ENCODE assay signal across 1 cellular context in genomic region chr6:169847141-169847674, GRCh38.
TF ChIP-seq lines count a peak whose summit lies in the region.

No MANE protein-coding gene starts in this region.

TF ChIP-seq in GM23338, 12 proteins besides CTCF, POLR2A, EP300 and RAD21 (continued from another document):
- TF ChIP-seq, protein P1, sequence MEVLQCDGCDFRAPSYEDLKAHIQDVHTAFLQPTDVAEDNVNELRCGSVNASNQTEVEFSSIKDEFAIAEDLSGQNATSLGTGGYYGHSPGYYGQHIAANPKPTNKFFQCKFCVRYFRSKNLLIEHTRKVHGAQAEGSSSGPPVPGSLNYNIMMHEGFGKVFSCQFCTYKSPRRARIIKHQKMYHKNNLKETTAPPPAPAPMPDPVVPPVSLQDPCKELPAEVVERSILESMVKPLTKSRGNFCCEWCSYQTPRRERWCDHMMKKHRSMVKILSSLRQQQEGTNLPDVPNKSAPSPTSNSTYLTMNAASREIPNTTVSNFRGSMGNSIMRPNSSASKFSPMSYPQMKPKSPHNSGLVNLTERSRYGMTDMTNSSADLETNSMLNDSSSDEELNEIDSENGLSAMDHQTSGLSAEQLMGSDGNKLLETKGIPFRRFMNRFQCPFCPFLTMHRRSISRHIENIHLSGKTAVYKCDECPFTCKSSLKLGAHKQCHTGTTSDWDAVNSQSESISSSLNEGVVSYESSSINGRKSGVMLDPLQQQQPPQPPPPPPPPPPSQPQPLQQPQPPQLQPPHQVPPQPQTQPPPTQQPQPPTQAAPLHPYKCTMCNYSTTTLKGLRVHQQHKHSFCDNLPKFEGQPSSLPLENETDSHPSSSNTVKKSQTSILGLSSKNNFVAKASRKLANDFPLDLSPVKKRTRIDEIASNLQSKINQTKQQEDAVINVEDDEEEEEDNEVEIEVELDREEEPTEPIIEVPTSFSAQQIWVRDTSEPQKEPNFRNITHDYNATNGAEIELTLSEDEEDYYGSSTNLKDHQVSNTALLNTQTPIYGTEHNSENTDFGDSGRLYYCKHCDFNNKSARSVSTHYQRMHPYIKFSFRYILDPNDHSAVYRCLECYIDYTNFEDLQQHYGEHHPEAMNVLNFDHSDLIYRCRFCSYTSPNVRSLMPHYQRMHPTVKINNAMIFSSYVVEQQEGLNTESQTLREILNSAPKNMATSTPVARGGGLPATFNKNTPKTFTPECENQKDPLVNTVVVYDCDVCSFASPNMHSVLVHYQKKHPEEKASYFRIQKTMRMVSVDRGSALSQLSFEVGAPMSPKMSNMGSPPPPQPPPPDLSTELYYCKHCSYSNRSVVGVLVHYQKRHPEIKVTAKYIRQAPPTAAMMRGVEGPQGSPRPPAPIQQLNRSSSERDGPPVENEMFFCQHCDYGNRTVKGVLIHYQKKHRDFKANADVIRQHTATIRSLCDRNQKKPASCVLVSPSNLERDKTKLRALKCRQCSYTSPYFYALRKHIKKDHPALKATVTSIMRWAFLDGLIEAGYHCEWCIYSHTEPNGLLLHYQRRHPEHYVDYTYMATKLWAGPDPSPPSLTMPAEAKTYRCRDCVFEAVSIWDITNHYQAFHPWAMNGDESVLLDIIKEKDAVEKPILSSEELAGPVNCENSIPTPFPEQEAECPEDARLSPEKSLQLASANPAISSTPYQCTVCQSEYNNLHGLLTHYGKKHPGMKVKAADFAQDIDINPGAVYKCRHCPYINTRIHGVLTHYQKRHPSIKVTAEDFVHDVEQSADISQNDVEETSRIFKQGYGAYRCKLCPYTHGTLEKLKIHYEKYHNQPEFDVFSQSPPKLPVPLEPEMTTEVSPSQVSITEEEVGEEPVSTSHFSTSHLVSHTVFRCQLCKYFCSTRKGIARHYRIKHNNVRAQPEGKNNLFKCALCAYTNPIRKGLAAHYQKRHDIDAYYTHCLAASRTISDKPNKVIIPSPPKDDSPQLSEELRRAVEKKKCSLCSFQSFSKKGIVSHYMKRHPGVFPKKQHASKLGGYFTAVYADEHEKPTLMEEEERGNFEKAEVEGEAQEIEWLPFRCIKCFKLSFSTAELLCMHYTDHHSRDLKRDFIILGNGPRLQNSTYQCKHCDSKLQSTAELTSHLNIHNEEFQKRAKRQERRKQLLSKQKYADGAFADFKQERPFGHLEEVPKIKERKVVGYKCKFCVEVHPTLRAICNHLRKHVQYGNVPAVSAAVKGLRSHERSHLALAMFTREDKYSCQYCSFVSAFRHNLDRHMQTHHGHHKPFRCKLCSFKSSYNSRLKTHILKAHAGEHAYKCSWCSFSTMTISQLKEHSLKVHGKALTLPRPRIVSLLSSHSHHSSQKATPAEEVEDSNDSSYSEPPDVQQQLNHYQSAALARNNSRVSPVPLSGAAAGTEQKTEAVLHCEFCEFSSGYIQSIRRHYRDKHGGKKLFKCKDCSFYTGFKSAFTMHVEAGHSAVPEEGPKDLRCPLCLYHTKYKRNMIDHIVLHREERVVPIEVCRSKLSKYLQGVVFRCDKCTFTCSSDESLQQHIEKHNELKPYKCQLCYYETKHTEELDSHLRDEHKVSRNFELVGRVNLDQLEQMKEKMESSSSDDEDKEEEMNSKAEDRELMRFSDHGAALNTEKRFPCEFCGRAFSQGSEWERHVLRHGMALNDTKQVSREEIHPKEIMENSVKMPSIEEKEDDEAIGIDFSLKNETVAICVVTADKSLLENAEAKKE (CRISPR knock-in tag; IDR thresholded peaks at IDR 0.05): no peak
- TF ChIP-seq, protein P2, sequence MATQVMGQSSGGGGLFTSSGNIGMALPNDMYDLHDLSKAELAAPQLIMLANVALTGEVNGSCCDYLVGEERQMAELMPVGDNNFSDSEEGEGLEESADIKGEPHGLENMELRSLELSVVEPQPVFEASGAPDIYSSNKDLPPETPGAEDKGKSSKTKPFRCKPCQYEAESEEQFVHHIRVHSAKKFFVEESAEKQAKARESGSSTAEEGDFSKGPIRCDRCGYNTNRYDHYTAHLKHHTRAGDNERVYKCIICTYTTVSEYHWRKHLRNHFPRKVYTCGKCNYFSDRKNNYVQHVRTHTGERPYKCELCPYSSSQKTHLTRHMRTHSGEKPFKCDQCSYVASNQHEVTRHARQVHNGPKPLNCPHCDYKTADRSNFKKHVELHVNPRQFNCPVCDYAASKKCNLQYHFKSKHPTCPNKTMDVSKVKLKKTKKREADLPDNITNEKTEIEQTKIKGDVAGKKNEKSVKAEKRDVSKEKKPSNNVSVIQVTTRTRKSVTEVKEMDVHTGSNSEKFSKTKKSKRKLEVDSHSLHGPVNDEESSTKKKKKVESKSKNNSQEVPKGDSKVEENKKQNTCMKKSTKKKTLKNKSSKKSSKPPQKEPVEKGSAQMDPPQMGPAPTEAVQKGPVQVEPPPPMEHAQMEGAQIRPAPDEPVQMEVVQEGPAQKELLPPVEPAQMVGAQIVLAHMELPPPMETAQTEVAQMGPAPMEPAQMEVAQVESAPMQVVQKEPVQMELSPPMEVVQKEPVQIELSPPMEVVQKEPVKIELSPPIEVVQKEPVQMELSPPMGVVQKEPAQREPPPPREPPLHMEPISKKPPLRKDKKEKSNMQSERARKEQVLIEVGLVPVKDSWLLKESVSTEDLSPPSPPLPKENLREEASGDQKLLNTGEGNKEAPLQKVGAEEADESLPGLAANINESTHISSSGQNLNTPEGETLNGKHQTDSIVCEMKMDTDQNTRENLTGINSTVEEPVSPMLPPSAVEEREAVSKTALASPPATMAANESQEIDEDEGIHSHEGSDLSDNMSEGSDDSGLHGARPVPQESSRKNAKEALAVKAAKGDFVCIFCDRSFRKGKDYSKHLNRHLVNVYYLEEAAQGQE (IDR thresholded peaks at IDR 0.05; ENCODE audit: unreplicated experiment): no peak
- no peak for TF ChIP-seq ZNF114 (CRISPR knock-in tag; IDR thresholded peaks at IDR 0.05)
- no peak for TF ChIP-seq EZH2phosphoT487 (IDR thresholded peaks at IDR 0.05; ENCODE audit: unreplicated experiment)
- TF ChIP-seq STAT1 (IDR thresholded peaks at IDR 0.05; ENCODE audit: unreplicated experiment): no peak
